2 cellular contexts compared by ENCODE assay signal in genomic region chr15:85542895-85543331, GRCh38.
TF ChIP-seq lines count a peak whose summit lies in the region.

No MANE protein-coding gene starts in this region.

TF ChIP-seq in IMR-90, 13 proteins besides CTCF, POLR2A, EP300 and RAD21 (continued from another document):
- no peak for TF ChIP-seq CHD1 (IDR thresholded peaks at IDR 0.05; ENCODE audit: low read depth, low read length)
- TF ChIP-seq RFX5 (IDR thresholded peaks at IDR 0.05; ENCODE audit: low read depth, low read length), result no peak
TF ChIP-seq in IMR-90: peak in this region for 0.

TF ChIP-seq in HepG2, 621 proteins besides CTCF, POLR2A, EP300 and RAD21 (continued from another document):
- no peak for TF ChIP-seq ZFP36L2 (CRISPR knock-in tag; IDR thresholded peaks at IDR 0.05)
- TF ChIP-seq CENPT (CRISPR knock-in tag; IDR thresholded peaks at IDR 0.05; ENCODE audit: low read depth), result no peak
